9 cellular contexts compared by ENCODE assay signal in genomic region chr2:218168635-218169462, GRCh38. TPM values are rescaled to one million over a fixed set of nuclear protein-coding genes. Genes with fewer than 3 reads are reported as not detected.
DNase-seq lines count a peak whose midpoint lies in the region; ATAC-seq and TF ChIP-seq lines count a peak whose summit lies in the region.
"Had no signal": no experiment of that assay in that cellular context is flagged by ENCODE, and none has a peak within 500 bp of the region (broad histone marks: within the 10 kb centered on the region; RNA-seq: fewer than 3 reads in every experiment).

No MANE protein-coding gene starts in this region.

- peaks cover 9% of the 10 kb centered on the region for H3K27me3 ChIP-seq in CD4-positive, CD25-positive, alpha-beta regulatory T cell (ENCODE audit: control insufficient read depth, insufficient read depth, low read length)
- peaks cover 14% of the 10 kb centered on the region for H3K27me3 ChIP-seq in osteoblast (ENCODE audit: insufficient read depth, low read length)

- TF ChIP-seq POLR2A in erythroblast (IDR thresholded peaks at IDR 0.05; ENCODE audit: low read length): no peak

- H3K4me3 Mint-ChIP-seq in CD4-positive, CD25-positive, alpha-beta regulatory T cell: no peak overlapping the region
- H3K4me3 Mint-ChIP-seq in activated CD8-positive, alpha-beta T cell treated with anti-CD3 and anti-CD28 coated beads, Interleukin-2, amount 10 ng/mL, durations not matched to agents 7 days and 5 days: no peak overlapping the region

- CTCF ChIA-PET in activated CD8-positive, alpha-beta T cell treated with anti-CD3 and anti-CD28 coated beads, Interleukin-2, amount 10 ng/mL, durations not matched to agents 7 days and 5 days (lab: Charles Lee): interaction anchor here (0.7 to 2.8 kb wide), 16 partner anchors 9 to 121 kb away, joined by 3 to 12 read pairs (median 3); partner anchors contain the start of genes AAMP, ARPC2 and PNKD

- peak overlapping the region in 2 of 3 donors; percentile 15 to 20 for H3K27ac Mint-ChIP-seq in CD4-positive, CD25-positive, alpha-beta regulatory T cell
- no peak overlapping the region for H3K27ac Mint-ChIP-seq in activated CD8-positive, alpha-beta T cell treated with anti-CD3 and anti-CD28 coated beads, Interleukin-2, amount 10 ng/mL, durations not matched to agents 7 days and 5 days

- TF ChIP-seq CTCF in osteoblast (IDR thresholded peaks at IDR 0.05; ENCODE audit: extremely low read depth, low read depth, low read length): peak; percentile 77

- peak; percentile 31 to 71 (median 51) for DNase-seq in CD4-positive, CD25-positive, alpha-beta regulatory T cell
- DNase-seq in NOMO-1 (lab: John Stamatoyannopoulos, UW; ENCODE audit: unreplicated experiment in 2 of 2): peak; percentile 21 to 63
- DNase-seq in activated CD8-positive, alpha-beta T cell treated with anti-CD3 and anti-CD28 coated beads, Interleukin-2, amount 10 ng/mL, durations not matched to agents 7 days and 5 days: peak; percentile 84
- DNase-seq in erythroblast (lab: John Stamatoyannopoulos, UW): peak; percentile 49 to 78
- DNase-seq in osteoblast (ENCODE audit: insufficient read length, low spot score, missing footprints): peak; percentile 73
- peak; percentile 53 for DNase-seq in ureter (ENCODE audit: low spot score)

- H3K27me3 Mint-ChIP-seq in CD4-positive, CD25-positive, alpha-beta regulatory T cell: peaks cover 18% of the 10 kb centered on the region
- peaks cover 24% of the 10 kb centered on the region for H3K27me3 Mint-ChIP-seq in activated CD8-positive, alpha-beta T cell treated with anti-CD3 and anti-CD28 coated beads, Interleukin-2, amount 10 ng/mL, durations not matched to agents 7 days and 5 days (ENCODE audit: low read depth)

- H3K4me1 Mint-ChIP-seq in CD4-positive, CD25-positive, alpha-beta regulatory T cell: peaks cover 8 to 41% (median 17%) of the 10 kb centered on the region in 4 donors
- peaks cover 28% of the 10 kb centered on the region for H3K4me1 Mint-ChIP-seq in activated CD8-positive, alpha-beta T cell treated with anti-CD3 and anti-CD28 coated beads, Interleukin-2, amount 10 ng/mL, durations not matched to agents 7 days and 5 days (ENCODE audit: low read depth)

- H3K4me1 ChIP-seq in CD4-positive, CD25-positive, alpha-beta regulatory T cell (ENCODE audit: control insufficient read depth, insufficient read depth, low read length, poor library complexity, severe bottlenecking): peaks cover 24% of the 10 kb centered on the region
- peaks cover 2% of the 10 kb centered on the region for H3K4me1 ChIP-seq in osteoblast (ENCODE audit: insufficient read depth, low read length)

- H3K4me3 ChIP-seq in CD4-positive, CD25-positive, alpha-beta regulatory T cell (ENCODE audit: low read depth, low read length): no peak overlapping the region
- no peak overlapping the region for H3K4me3 ChIP-seq in osteoblast (ENCODE audit: insufficient read depth, low read length)

- no peak overlapping the region for H3K4me2 ChIP-seq in osteoblast (ENCODE audit: insufficient read depth, low read length)

- no peak for ATAC-seq in CD4-positive, CD25-positive, alpha-beta regulatory T cell (ENCODE audit: low read depth in 2 of 2)
- ATAC-seq in GM21360 (IDR thresholded peaks at IDR 0.05; ENCODE audit: unreplicated experiment): peak; percentile 54
- peak; percentile 75 for ATAC-seq in activated CD8-positive, alpha-beta T cell treated with anti-CD3 and anti-CD28 coated beads, Interleukin-2, amount 10 ng/mL, durations not matched to agents 7 days and 5 days
- ATAC-seq in HG02588 (IDR thresholded peaks at IDR 0.05; ENCODE audit: unreplicated experiment): no peak

- H3K36me3 Mint-ChIP-seq in CD4-positive, CD25-positive, alpha-beta regulatory T cell: no peaks in the 10 kb centered on the region
- H3K36me3 Mint-ChIP-seq in activated CD8-positive, alpha-beta T cell treated with anti-CD3 and anti-CD28 coated beads, Interleukin-2, amount 10 ng/mL, durations not matched to agents 7 days and 5 days (ENCODE audit: low read depth): no peaks in the 10 kb centered on the region

- H3K9me3 Mint-ChIP-seq in CD4-positive, CD25-positive, alpha-beta regulatory T cell: no peaks in the 10 kb centered on the region
- H3K9me3 Mint-ChIP-seq in activated CD8-positive, alpha-beta T cell treated with anti-CD3 and anti-CD28 coated beads, Interleukin-2, amount 10 ng/mL, durations not matched to agents 7 days and 5 days (ENCODE audit: insufficient read depth): no peaks in the 10 kb centered on the region

- H3K27ac ChIP-seq in CD4-positive, CD25-positive, alpha-beta regulatory T cell (ENCODE audit: insufficient read depth, low read length, poor library complexity, severe bottlenecking): no peak overlapping the region
- H3K27ac ChIP-seq in osteoblast (ENCODE audit: low read depth, low read length): no peak overlapping the region

- no peaks in the 10 kb centered on the region for H3K79me2 ChIP-seq in osteoblast (ENCODE audit: insufficient read depth, low read length)

- no peak overlapping the region for H2AFZ ChIP-seq in osteoblast (ENCODE audit: low read length)

- H4K20me1 ChIP-seq in osteoblast (ENCODE audit: insufficient read depth, low read length): no peaks in the 10 kb centered on the region

- POLR2A ChIA-PET in activated CD8-positive, alpha-beta T cell treated with anti-CD3 and anti-CD28 coated beads, Interleukin-2, amount 10 ng/mL, durations not matched to agents 7 days and 5 days (lab: Charles Lee): no interaction called here

- no peaks in the 10 kb centered on the region for H3K9me3 ChIP-seq in CD4-positive, CD25-positive, alpha-beta regulatory T cell (ENCODE audit: control insufficient read depth in 2 of 2, low read length in 2 of 2)
- no peaks in the 10 kb centered on the region for H3K9me3 ChIP-seq in osteoblast (ENCODE audit: low read depth, low read length)

- no peaks in the 10 kb centered on the region for H3K36me3 ChIP-seq in CD4-positive, CD25-positive, alpha-beta regulatory T cell (ENCODE audit: control insufficient read depth, insufficient read depth, low read length)
- H3K36me3 ChIP-seq in osteoblast (ENCODE audit: insufficient read depth, low read length): no peaks in the 10 kb centered on the region

RNA-seq across cellular contexts. Expression of gene CXCR1, which starts 2.1 kb away (rescaled TPM):
- total RNA-seq in CD4-positive, CD25-positive, alpha-beta regulatory T cell: not detected
- under 1 TPM; 0.08 to 0.94 (median 0.46) TPM for polyA plus RNA-seq in CD4-positive, CD25-positive, alpha-beta regulatory T cell
- under 1 TPM; 0.53 to 0.55 TPM for total RNA-seq in activated CD8-positive, alpha-beta T cell treated with anti-CD3 and anti-CD28 coated beads, Interleukin-2, amount 10 ng/mL, durations not matched to agents 7 days and 5 days
- total RNA-seq in osteoblast: not detected in 2 replicates
- not detected for total RNA-seq in ureter
- total RNA-seq: temporal lobe had no signal

RNA-seq across cellular contexts. Expression of gene CXCR2, which starts 43.0 kb away (rescaled TPM):
- not detected for total RNA-seq in CD4-positive, CD25-positive, alpha-beta regulatory T cell
- not detected for polyA plus RNA-seq in CD4-positive, CD25-positive, alpha-beta regulatory T cell
- under 1 TPM in 1 of 2 experiments, not detected in 1; 0.50 TPM for total RNA-seq in activated CD8-positive, alpha-beta T cell treated with anti-CD3 and anti-CD28 coated beads, Interleukin-2, amount 10 ng/mL, durations not matched to agents 7 days and 5 days
- total RNA-seq in osteoblast: not detected in 2 replicates
- 7.7 TPM for total RNA-seq in ureter

RNA-seq across cellular contexts. Expression of gene ARPC2, which starts 48.1 kb away (rescaled TPM):
- total RNA-seq in CD4-positive, CD25-positive, alpha-beta regulatory T cell: 540 TPM
- 1,000 to 10,000 TPM in 2 of 4 donors, 100 to 1,000 TPM in 2; 741 to 1,050 (median 910) TPM for polyA plus RNA-seq in CD4-positive, CD25-positive, alpha-beta regulatory T cell
- 100 to 1,000 TPM; 821 to 844 TPM for total RNA-seq in activated CD8-positive, alpha-beta T cell treated with anti-CD3 and anti-CD28 coated beads, Interleukin-2, amount 10 ng/mL, durations not matched to agents 7 days and 5 days
- total RNA-seq in osteoblast: 301 and 315 TPM in 2 replicates
- 520 TPM for total RNA-seq in ureter

Comparison
In these comparisons a context has a peak if more than half of its experiments do, and no peak if none do; other contexts are left out.
1. ATAC-seq: peak in GM21360 (single experiment) and activated CD8-positive, alpha-beta T cell treated with anti-CD3 and anti-CD28 coated beads, Interleukin-2, amount 10 ng/mL, durations not matched to agents 7 days and 5 days (single experiment); none in CD4-positive, CD25-positive, alpha-beta regulatory T cell (0 of 2) and HG02588 (single experiment).
2. Peak in every context shown above with its lines, with median percentiles within 50 percentile points of each other: DNase-seq.